In the genomic region with DNA sequence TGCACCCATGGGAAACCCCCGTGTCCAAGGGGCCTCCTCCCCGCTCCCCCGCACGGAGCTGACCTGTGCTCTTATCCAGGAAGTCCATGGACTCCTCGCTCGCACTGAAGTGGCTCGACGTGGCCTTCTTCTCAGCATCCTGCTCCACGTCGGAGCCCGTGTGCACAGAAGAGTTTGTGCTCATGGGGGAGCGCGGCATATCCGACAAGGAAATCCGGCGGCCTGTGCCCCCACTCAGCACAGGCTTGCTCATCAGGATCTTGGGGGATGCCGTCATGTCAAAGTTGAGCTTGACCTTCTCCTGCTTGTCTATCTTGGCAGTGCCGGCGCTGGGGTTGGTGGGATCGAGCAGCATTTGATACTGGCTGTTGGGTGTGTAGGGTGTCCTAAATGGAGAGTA, we compare ENCODE assay signal across 1 cellular context.
TF ChIP-seq lines count a peak whose summit lies in the region.

No MANE protein-coding gene starts in this region.

TF ChIP-seq in WTC11, 78 proteins besides CTCF, POLR2A, EP300 and RAD21 (continued from another document):
- TF ChIP-seq ERG (CRISPR knock-in tag; IDR thresholded peaks at IDR 0.05) (no peak), USF1 (CRISPR knock-in tag; IDR thresholded peaks at IDR 0.05) (no peak), MAX (CRISPR knock-in tag; IDR thresholded peaks at IDR 0.05) (no peak), NFATC4 (CRISPR knock-in tag; IDR thresholded peaks at IDR 0.05) (no peak), ZNF121 (CRISPR knock-in tag; IDR thresholded peaks at IDR 0.05) (no peak), ZNF317 (CRISPR knock-in tag; IDR thresholded peaks at IDR 0.05; ENCODE audit: borderline replicate concordance, low read depth) (no peak), NR3C1 (CRISPR knock-in tag; conservative IDR thresholded peaks at IDR 0.05; ENCODE audit: low read depth) (no peak)
- TF ChIP-seq, protein P1, sequence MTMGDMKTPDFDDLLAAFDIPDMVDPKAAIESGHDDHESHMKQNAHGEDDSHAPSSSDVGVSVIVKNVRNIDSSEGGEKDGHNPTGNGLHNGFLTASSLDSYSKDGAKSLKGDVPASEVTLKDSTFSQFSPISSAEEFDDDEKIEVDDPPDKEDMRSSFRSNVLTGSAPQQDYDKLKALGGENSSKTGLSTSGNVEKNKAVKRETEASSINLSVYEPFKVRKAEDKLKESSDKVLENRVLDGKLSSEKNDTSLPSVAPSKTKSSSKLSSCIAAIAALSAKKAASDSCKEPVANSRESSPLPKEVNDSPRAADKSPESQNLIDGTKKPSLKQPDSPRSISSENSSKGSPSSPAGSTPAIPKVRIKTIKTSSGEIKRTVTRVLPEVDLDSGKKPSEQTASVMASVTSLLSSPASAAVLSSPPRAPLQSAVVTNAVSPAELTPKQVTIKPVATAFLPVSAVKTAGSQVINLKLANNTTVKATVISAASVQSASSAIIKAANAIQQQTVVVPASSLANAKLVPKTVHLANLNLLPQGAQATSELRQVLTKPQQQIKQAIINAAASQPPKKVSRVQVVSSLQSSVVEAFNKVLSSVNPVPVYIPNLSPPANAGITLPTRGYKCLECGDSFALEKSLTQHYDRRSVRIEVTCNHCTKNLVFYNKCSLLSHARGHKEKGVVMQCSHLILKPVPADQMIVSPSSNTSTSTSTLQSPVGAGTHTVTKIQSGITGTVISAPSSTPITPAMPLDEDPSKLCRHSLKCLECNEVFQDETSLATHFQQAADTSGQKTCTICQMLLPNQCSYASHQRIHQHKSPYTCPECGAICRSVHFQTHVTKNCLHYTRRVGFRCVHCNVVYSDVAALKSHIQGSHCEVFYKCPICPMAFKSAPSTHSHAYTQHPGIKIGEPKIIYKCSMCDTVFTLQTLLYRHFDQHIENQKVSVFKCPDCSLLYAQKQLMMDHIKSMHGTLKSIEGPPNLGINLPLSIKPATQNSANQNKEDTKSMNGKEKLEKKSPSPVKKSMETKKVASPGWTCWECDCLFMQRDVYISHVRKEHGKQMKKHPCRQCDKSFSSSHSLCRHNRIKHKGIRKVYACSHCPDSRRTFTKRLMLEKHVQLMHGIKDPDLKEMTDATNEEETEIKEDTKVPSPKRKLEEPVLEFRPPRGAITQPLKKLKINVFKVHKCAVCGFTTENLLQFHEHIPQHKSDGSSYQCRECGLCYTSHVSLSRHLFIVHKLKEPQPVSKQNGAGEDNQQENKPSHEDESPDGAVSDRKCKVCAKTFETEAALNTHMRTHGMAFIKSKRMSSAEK (CRISPR knock-in tag; IDR thresholded peaks at IDR 0.05; ENCODE audit: borderline replicate concordance) = no peak
